In genomic region chr3:159760056-159760455, GRCh38 we compare ENCODE assay signal across 1 cellular context.
TF ChIP-seq lines count a peak whose summit lies in the region.

No MANE protein-coding gene starts in this region.

TF ChIP-seq in SK-N-SH, 30 proteins besides CTCF, POLR2A, EP300 and RAD21 (continued from another document):
- TF ChIP-seq PBX3 (IDR thresholded peaks at IDR 0.05) (no peak), NRF1 (IDR thresholded peaks at IDR 0.05; ENCODE audit: low read depth, low read length) (no peak)
